ENCODE assay signal across 22 cellular contexts in genomic region chrX:44144491-44144890, GRCh38.
"Had no signal": no experiment of that assay in that cellular context is flagged by ENCODE, and none has a peak within 500 bp of the region (broad histone marks: within the 10 kb centered on the region; RNA-seq: fewer than 3 reads in every experiment).

No MANE protein-coding gene starts in this region.

- H2AFZ ChIP-seq: parathyroid adenoma had no signal

- H3K36me3 ChIP-seq: heart left ventricle, prostate gland, right lobe of liver, tibial artery, upper lobe of left lung, vagina had no signal

- FAIRE-seq: colon, endometrium, frontal cortex had no signal

- H3K27ac ChIP-seq: heart left ventricle, parathyroid adenoma, prostate gland, right lobe of liver, tibial artery, upper lobe of left lung, vagina had no signal

- H3K4me3 ChIP-seq: heart left ventricle, mucosa of descending colon, prostate gland, right lobe of liver, tibial artery, upper lobe of left lung, vagina had no signal

- DNase-seq: dermis blood vessel endothelial cell; effector CD4-positive, alpha-beta T cell; heart left ventricle; hippocampal formation; islet precursor cell; mammary epithelial cell; mucosa of descending colon; naive thymus-derived CD8-positive, alpha-beta T cell; right lobe of liver; stimulated activated CD4-positive, alpha-beta T cell treated with anti-CD3 and anti-CD28 coated beads, Interleukin-4, amount 100 ng/mL, for 1 hour; stimulated activated CD8-positive, alpha-beta memory T cell treated with anti-CD3 and anti-CD28 coated beads, Interleukin-4, amount 100 ng/mL, for 48 hours; tibial artery; upper lobe of left lung had no signal

- H3K4me1 ChIP-seq: heart left ventricle, parathyroid adenoma, prostate gland, right lobe of liver, tibial artery, upper lobe of left lung, vagina had no signal

- H3K9me3 ChIP-seq: mucosa of descending colon, prostate gland, right lobe of liver, tibial artery, upper lobe of left lung, vagina had no signal

- H3K79me2 ChIP-seq: parathyroid adenoma had no signal

- H3K27me3 ChIP-seq: right lobe of liver, tibial artery, upper lobe of left lung, vagina had no signal

- H3K9ac ChIP-seq: parathyroid adenoma had no signal

- ATAC-seq: esophagus mucosa; heart left ventricle; left lobe of liver; mucosa of descending colon; naive thymus-derived CD8-positive, alpha-beta T cell; right lobe of liver; stimulated activated effector memory CD8-positive, alpha-beta T cell treated with anti-CD3 and anti-CD28 coated beads, Interleukin-12 subunit alpha, Interleukin-12 subunit beta, amount 100 ng/mL, for 72 hours had no signal
